In genomic region chr3:16723994-16724393, GRCh38 we compare ENCODE assay signal across 11 cellular contexts.
DNase-seq lines count a peak whose midpoint lies in the region; ATAC-seq and TF ChIP-seq lines count a peak whose summit lies in the region.
"Had no signal": no experiment of that assay in that cellular context is flagged by ENCODE, and none has a peak within 500 bp of the region (broad histone marks: within the 10 kb centered on the region; RNA-seq: fewer than 3 reads in every experiment).

No MANE protein-coding gene starts in this region.

- H3K9me3 Mint-ChIP-seq in Calu3 (ENCODE audit: low read depth, unreplicated experiment): peaks cover 4% of the 10 kb centered on the region

- H3K36me3 Mint-ChIP-seq in Calu3 (ENCODE audit: insufficient read depth, unreplicated experiment): peaks cover 5% of the 10 kb centered on the region

- no peak overlapping the region for H3K9ac ChIP-seq in adipocyte (ENCODE audit: low read length)

- ATAC-seq in HG03095 (IDR thresholded peaks at IDR 0.05; ENCODE audit: unreplicated experiment): no peak
- ATAC-seq: activated T-helper 17 cell treated with anti-CD3 and anti-CD28 coated beads, Interleukin-2, amount 50 U/mL, for 72 hours; esophagus mucosa had no signal

- H3K4me1 ChIP-seq in adipocyte (ENCODE audit: control insufficient read depth, insufficient read depth, low read length) (peaks cover 11% of the 10 kb centered on the region), esophagus squamous epithelium (no peaks in the 10 kb centered on the region)

- H3K4me3 Mint-ChIP-seq in Calu3 (ENCODE audit: low read depth, unreplicated experiment): no peak overlapping the region
- H3K4me3 Mint-ChIP-seq: activated T-helper 17 cell treated with anti-CD3 and anti-CD28 coated beads, Interleukin-2, amount 50 U/mL, for 72 hours had no signal

- peaks cover 24% of the 10 kb centered on the region for H3K4me1 Mint-ChIP-seq in Calu3 (ENCODE audit: low read depth, unreplicated experiment)
- H3K4me1 Mint-ChIP-seq: activated T-helper 17 cell treated with anti-CD3 and anti-CD28 coated beads, Interleukin-2, amount 50 U/mL, for 72 hours had no signal

- BruUV-seq in Calu3 (replicated peaks; lab: Mats Ljungman, UMichigan): no TSS peak

- intact Hi-C loops in Calu3 (cut with micrococcal nuclease; ENCODE audit: unreplicated experiment) (no loop called here), esophagus squamous epithelium (cut with DNase I) (no loop called here)

- peaks cover 11% of the 10 kb centered on the region for H3K9me3 ChIP-seq in adipocyte (ENCODE audit: control insufficient read depth, low read length)
- H3K9me3 ChIP-seq in esophagus squamous epithelium: peaks cover 0 to 3% (median 0%) of the 10 kb centered on the region in 3 donors

- H3K27ac Mint-ChIP-seq in Calu3 (ENCODE audit: unreplicated experiment): no peak overlapping the region
- H3K27ac Mint-ChIP-seq: activated T-helper 17 cell treated with anti-CD3 and anti-CD28 coated beads, Interleukin-2, amount 50 U/mL, for 72 hours had no signal

- DNase-seq in AG09309 (ENCODE audit: low read depth): no peak
- DNase-seq in HEK293T (ENCODE audit: extremely low spot score): peak; percentile 37
- DNase-seq in adipocyte (ENCODE audit: low read depth): peak; percentile 3
- peak; percentile 69 for DNase-seq in iPS-NIHi7 (ENCODE audit: extremely low spot score)
- no peak for DNase-seq in substantia nigra (lab: John Stamatoyannopoulos, UW)
- DNase-seq in Calu3: no peak
- no peak for DNase-seq in esophagus squamous epithelium (lab: John Stamatoyannopoulos, UW)
- DNase-seq: NCI-H1694 treated with DMSO at 0.1 percent for 48 hours had no signal

- H3K4me3 ChIP-seq in AG09309 (ENCODE audit: control insufficient read depth, low read depth, low read length) (no peak overlapping the region), adipocyte (ENCODE audit: low read length) (no peak overlapping the region), esophagus squamous epithelium (no peak overlapping the region)

- TF ChIP-seq CTCF in AG09309 (IDR thresholded peaks at IDR 0.05; ENCODE audit: control insufficient read depth, insufficient read depth, low read depth, low read length, missing control alignments): peak; percentile 32
- no peak for TF ChIP-seq CTCF in Calu3 (IDR thresholded peaks at IDR 0.05; ENCODE audit: unreplicated experiment)
- TF ChIP-seq CTCF in esophagus squamous epithelium (IDR thresholded peaks at IDR 0.05): no peak

- no peaks in the 10 kb centered on the region for H3K27me3 Mint-ChIP-seq in Calu3 (ENCODE audit: unreplicated experiment)
- H3K27me3 Mint-ChIP-seq: activated T-helper 17 cell treated with anti-CD3 and anti-CD28 coated beads, Interleukin-2, amount 50 U/mL, for 72 hours had no signal

- H3K36me3 ChIP-seq in adipocyte (ENCODE audit: control insufficient read depth, insufficient read depth, low read length, severe bottlenecking): no peaks in the 10 kb centered on the region
- no peaks in the 10 kb centered on the region for H3K36me3 ChIP-seq in esophagus squamous epithelium

- no peaks in the 10 kb centered on the region for H3K27me3 ChIP-seq in adipocyte (replicated peaks; ENCODE audit: control insufficient read depth, insufficient read depth, low read length)
- H3K27me3 ChIP-seq in esophagus squamous epithelium: no peaks in the 10 kb centered on the region

- H3K27ac ChIP-seq in substantia nigra (ENCODE audit: low read depth, low read length, poor library complexity, severe bottlenecking) (no peak overlapping the region), esophagus squamous epithelium (no peak overlapping the region)

- CTCF ChIA-PET in HEK293T (lab: Yijun Ruan, JAX) (no interaction called here), Calu3 (lab: Charles Lee) (interaction anchor here (0.8 kb wide), 1 partner anchor 11 kb away, joined by 3 read pairs; no protein-coding TSS in a partner anchor)

- POLR2A ChIA-PET in HEK293T (lab: Yijun Ruan, JAX): no interaction called here

- TF ChIP-seq POLR2A in esophagus squamous epithelium (IDR thresholded peaks at IDR 0.05): no peak

- 71 to 96% methylated on average over 2 of the region's 2 CpGs for WGBS in esophagus squamous epithelium, 2 donors

TF ChIP-seq in HEK293T, 16 proteins besides CTCF, POLR2A, EP300 and RAD21:
- TF ChIP-seq ARNT (IDR thresholded peaks at IDR 0.05) (no peak), SP1 (IDR thresholded peaks at IDR 0.05) (no peak), PKNOX1 (IDR thresholded peaks at IDR 0.05) (no peak), FOXM1 (IDR thresholded peaks at IDR 0.05; ENCODE audit: borderline replicate concordance) (no peak), SUZ12 (IDR thresholded peaks at IDR 0.05) (no peak), BHLHE40 (IDR thresholded peaks at IDR 0.05; ENCODE audit: borderline replicate concordance) (no peak), HDGF (IDR thresholded peaks at IDR 0.05; ENCODE audit: borderline replicate concordance) (no peak), TARDBP (IDR thresholded peaks at IDR 0.05) (no peak), ZNF384 (IDR thresholded peaks at IDR 0.05) (no peak), LEF1 (IDR thresholded peaks at IDR 0.05; ENCODE audit: borderline replicate concordance) (no peak)

Comparison
In these comparisons a context has a peak if more than half of its experiments do, and no peak if none do; other contexts are left out.
1. DNase-seq: peak in HEK293T (single experiment), adipocyte (single experiment) and iPS-NIHi7 (single experiment); none in AG09309 (single experiment), substantia nigra (0 of 49), Calu3 (single experiment) and esophagus squamous epithelium (single experiment).